In genomic region chr3:180911876-180912303, GRCh38 we compare ENCODE assay signal across 8 cellular contexts. TPM values are rescaled to one million over a fixed set of nuclear protein-coding genes. Genes with fewer than 3 reads are reported as not detected.
A peak's percentile ranks its signal among the peaks of the same experiment; 100 is the strongest.
DNase-seq lines count a peak whose midpoint lies in the region; ATAC-seq, FAIRE-seq and TF ChIP-seq lines count a peak whose summit lies in the region.

No MANE protein-coding gene starts in this region.

- no peak for TF ChIP-seq CTCF in HCT116 (IDR thresholded peaks at IDR 0.05 in 2 of 3, conservative IDR thresholded peaks at IDR 0.05 in 1 of 3; ENCODE audit: borderline replicate concordance in 1 of 3, insufficient read depth in 1 of 3, low read depth in 2 of 3, low read length in 2 of 3)
- TF ChIP-seq CTCF in OCI-LY3 (IDR thresholded peaks at IDR 0.05; ENCODE audit: low read depth, low read length) = no peak
- TF ChIP-seq CTCF in epithelial cell of proximal tubule (conservative IDR thresholded peaks at IDR 0.05; ENCODE audit: low read depth, low read length) = no peak
- TF ChIP-seq CTCF in gastrocnemius medialis (IDR thresholded peaks at IDR 0.05 in 4 of 5, conservative IDR thresholded peaks at IDR 0.05 in 1 of 5) = no peak

- H3K36me3 ChIP-seq in HCT116 (ENCODE audit: control insufficient read depth in 1 of 2, insufficient read depth in 2 of 2, low read length in 2 of 2) = peaks cover 2 to 10% of the 10 kb centered on the region in 2 experiments; a peak in 2 of 4 replicates
- peaks cover 12% of the 10 kb centered on the region for H3K36me3 ChIP-seq in OCI-LY3 (replicated peaks; ENCODE audit: low read depth, low read length)
- H3K36me3 ChIP-seq in gastrocnemius medialis = no peaks in the 10 kb centered on the region

- H3K27me3 ChIP-seq in HCT116 (ENCODE audit: insufficient read depth, low read length) (no peaks in the 10 kb centered on the region), OCI-LY3 (ENCODE audit: low read depth, low read length) (no peaks in the 10 kb centered on the region), gastrocnemius medialis (no peaks in the 10 kb centered on the region)

- H3K9ac ChIP-seq in HCT116 (ENCODE audit: low read length) = peak overlapping the region; percentile 91
- peak overlapping the region; percentile 91 for H3K9ac ChIP-seq in OCI-LY3 (ENCODE audit: low read length)

- H3K79me2 ChIP-seq in HCT116 (ENCODE audit: insufficient read depth, low read length) = peaks cover 45% of the 10 kb centered on the region
- peaks cover 50% of the 10 kb centered on the region for H3K79me2 ChIP-seq in OCI-LY3 (ENCODE audit: low read length)

- no peak for FAIRE-seq in HTR-8/SVneo (lab: Jason Lieb, UNC)

- peaks cover 11 to 19% of the 10 kb centered on the region in 2 experiments; a peak in 3 of 4 replicates for H3K4me1 ChIP-seq in HCT116 (ENCODE audit: control insufficient read depth in 1 of 2, insufficient read depth in 2 of 2, low read length in 2 of 2)
- H3K4me1 ChIP-seq in OCI-LY3 (ENCODE audit: low read length) = peaks cover 24% of the 10 kb centered on the region
- peaks cover 36 to 37% of the 10 kb centered on the region in 2 donors for H3K4me1 ChIP-seq in gastrocnemius medialis

- no peak for TF ChIP-seq RAD21 in HCT116 (IDR thresholded peaks at IDR 0.05; ENCODE audit: low read depth)

- TF ChIP-seq POLR2A in HCT116 (IDR thresholded peaks at IDR 0.05; ENCODE audit: borderline replicate concordance, extremely low read depth, insufficient read depth, insufficient read length) (no peak), gastrocnemius medialis (IDR thresholded peaks at IDR 0.05) (no peak)

- peak; percentile 18 for ATAC-seq in GM18502 (IDR thresholded peaks at IDR 0.05; ENCODE audit: poor library complexity, unreplicated experiment)
- peak; percentile 11 for ATAC-seq in HCT116
- ATAC-seq in gastrocnemius medialis = no peak

- H3K27ac ChIP-seq in HCT116 (ENCODE audit: low read depth, low read length) = peak overlapping the region; percentile 55
- peak overlapping the region; percentile 80 for H3K27ac ChIP-seq in OCI-LY3 (ENCODE audit: low read length)
- peak overlapping the region; percentile 87 to 94 (median 90) for H3K27ac ChIP-seq in gastrocnemius medialis

- H3K4me2 ChIP-seq in HCT116 (ENCODE audit: low read length) = peak overlapping the region; percentile 78
- peak overlapping the region; percentile 90 for H3K4me2 ChIP-seq in OCI-LY3 (ENCODE audit: low read length)

- TSS peak; percentile 42 for BruUV-seq in HCT116 (replicated peaks; lab: Mats Ljungman, UMichigan)

- RAD21 ChIA-PET in HCT116 (lab: Charles Lee; ENCODE audit: low non-redundant PET in 1 of 2, low total read pairs in 2 of 2, uncharacterized antibody in 2 of 2, unreplicated experiment in 2 of 2) = interaction anchor here in 1 of 2 experiments (1.0 kb wide), 1 partner anchor 265 kb away, joined by 3 read pairs; no protein-coding TSS in a partner anchor

- intact Hi-C loops in HCT116 (cut with micrococcal nuclease) (loop anchor here (10.0 kb wide), 1 partner anchor 307 kb away; the partner anchor contains the start of gene TTC14), gastrocnemius medialis (cut with DNase I; ENCODE audit: low total_unique reads) (loop anchor here (1.0 to 10.0 kb wide), 4 partner anchors 42 to 263 kb away; partner anchors contain the start of gene DNAJC19)

- in situ Hi-C loops in gastrocnemius medialis (cut with MboI; ENCODE audit: low sequenced_read_pairs in 4 of 4) = no loop called here

- peaks cover 21% of the 10 kb centered on the region for H4K20me1 ChIP-seq in HCT116 (ENCODE audit: insufficient read depth)
- H4K20me1 ChIP-seq in OCI-LY3 (ENCODE audit: insufficient read depth, low read length) = peaks cover 41% of the 10 kb centered on the region

- H2AFZ ChIP-seq in HCT116 (ENCODE audit: low read depth, low read length, poor library complexity, severe bottlenecking) = peak overlapping the region; percentile 78
- H2AFZ ChIP-seq in OCI-LY3 (ENCODE audit: low read depth, low read length) = peak overlapping the region; percentile 95

- peak overlapping the region; percentile 93 to 95 for H3K4me3 ChIP-seq in HCT116 (replicated peaks in 1 of 2; ENCODE audit: low read depth in 1 of 2, low read length in 2 of 2)
- H3K4me3 ChIP-seq in OCI-LY3 (ENCODE audit: low read length) = peak overlapping the region; percentile 98
- peak overlapping the region; percentile 80 for H3K4me3 ChIP-seq in epithelial cell of proximal tubule (ENCODE audit: low read depth, low read length)
- peak overlapping the region; percentile 64 to 94 (median 80) for H3K4me3 ChIP-seq in gastrocnemius medialis

- H3K9me2 ChIP-seq in HCT116 (ENCODE audit: insufficient read depth) = no peaks in the 10 kb centered on the region

- POLR2A ChIA-PET in HCT116 (lab: Charles Lee) = interaction anchor here (1.2 to 1.3 kb wide), 2 partner anchors 22 to 23 kb away, joined by 3 read pairs; no protein-coding TSS in a partner anchor

- H3K9me3 ChIP-seq in HCT116 (ENCODE audit: control insufficient read depth in 1 of 2, insufficient read depth in 1 of 2, low read depth in 1 of 2, low read length in 2 of 2) (no peaks in the 10 kb centered on the region), OCI-LY3 (ENCODE audit: insufficient read depth, low read length) (no peaks in the 10 kb centered on the region), gastrocnemius medialis (no peaks in the 10 kb centered on the region)

- CTCF ChIA-PET in HCT116 (lab: Charles Lee) = interaction anchor here (0.7 to 1.2 kb wide), 4 partner anchors 9 to 78 kb away, joined by 3 to 4 read pairs (median 3); partner anchors contain the start of gene DNAJC19

- DNase-seq in HCT116 (ENCODE audit: low read depth, low spot score) (no peak), epithelial cell of proximal tubule (ENCODE audit: low read depth) (no peak), gastrocnemius medialis (no peak), SKM-1 treated with dmso at 0.1 percent for 144 hours (lab: John Stamatoyannopoulos, UW; ENCODE audit: unreplicated experiment) (no peak), NCI-H774 (lab: John Stamatoyannopoulos, UW) (no peak), HTR-8/SVneo (ENCODE audit: insufficient read length, low spot score) (no peak)

TF ChIP-seq in HCT116, 20 proteins besides CTCF, POLR2A, EP300 and RAD21:
- TF ChIP-seq EZH2 (IDR thresholded peaks at IDR 0.05) (no peak), SRF (IDR thresholded peaks at IDR 0.05; ENCODE audit: low read depth) (no peak; the same call in 1 of the 2 replicates), POLR2AphosphoS5 (IDR thresholded peaks at IDR 0.05; ENCODE audit: low read depth, low read length) (no peak), ZNF274 (IDR thresholded peaks at IDR 0.05; ENCODE audit: low read depth, low read length) (no peak), ELF1 (IDR thresholded peaks at IDR 0.05; ENCODE audit: borderline replicate concordance, low read depth) (no peak), EGR1 (IDR thresholded peaks at IDR 0.05; ENCODE audit: low read depth) (no peak), SIN3A (IDR thresholded peaks at IDR 0.05; ENCODE audit: low read depth) (no peak), ZBTB33 (IDR thresholded peaks at IDR 0.05; ENCODE audit: extremely low read depth, insufficient replicate concordance, low read length) (no peak), ZFX (IDR thresholded peaks at IDR 0.05) (no peak), JUND (IDR thresholded peaks at IDR 0.05) (no peak), FOSL1 (IDR thresholded peaks at IDR 0.05; ENCODE audit: low read depth) (no peak), ATF3 (IDR thresholded peaks at IDR 0.05) (no peak)
- TF ChIP-seq, protein P1, sequence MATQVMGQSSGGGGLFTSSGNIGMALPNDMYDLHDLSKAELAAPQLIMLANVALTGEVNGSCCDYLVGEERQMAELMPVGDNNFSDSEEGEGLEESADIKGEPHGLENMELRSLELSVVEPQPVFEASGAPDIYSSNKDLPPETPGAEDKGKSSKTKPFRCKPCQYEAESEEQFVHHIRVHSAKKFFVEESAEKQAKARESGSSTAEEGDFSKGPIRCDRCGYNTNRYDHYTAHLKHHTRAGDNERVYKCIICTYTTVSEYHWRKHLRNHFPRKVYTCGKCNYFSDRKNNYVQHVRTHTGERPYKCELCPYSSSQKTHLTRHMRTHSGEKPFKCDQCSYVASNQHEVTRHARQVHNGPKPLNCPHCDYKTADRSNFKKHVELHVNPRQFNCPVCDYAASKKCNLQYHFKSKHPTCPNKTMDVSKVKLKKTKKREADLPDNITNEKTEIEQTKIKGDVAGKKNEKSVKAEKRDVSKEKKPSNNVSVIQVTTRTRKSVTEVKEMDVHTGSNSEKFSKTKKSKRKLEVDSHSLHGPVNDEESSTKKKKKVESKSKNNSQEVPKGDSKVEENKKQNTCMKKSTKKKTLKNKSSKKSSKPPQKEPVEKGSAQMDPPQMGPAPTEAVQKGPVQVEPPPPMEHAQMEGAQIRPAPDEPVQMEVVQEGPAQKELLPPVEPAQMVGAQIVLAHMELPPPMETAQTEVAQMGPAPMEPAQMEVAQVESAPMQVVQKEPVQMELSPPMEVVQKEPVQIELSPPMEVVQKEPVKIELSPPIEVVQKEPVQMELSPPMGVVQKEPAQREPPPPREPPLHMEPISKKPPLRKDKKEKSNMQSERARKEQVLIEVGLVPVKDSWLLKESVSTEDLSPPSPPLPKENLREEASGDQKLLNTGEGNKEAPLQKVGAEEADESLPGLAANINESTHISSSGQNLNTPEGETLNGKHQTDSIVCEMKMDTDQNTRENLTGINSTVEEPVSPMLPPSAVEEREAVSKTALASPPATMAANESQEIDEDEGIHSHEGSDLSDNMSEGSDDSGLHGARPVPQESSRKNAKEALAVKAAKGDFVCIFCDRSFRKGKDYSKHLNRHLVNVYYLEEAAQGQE (IDR thresholded peaks at IDR 0.05; ENCODE audit: low read depth) = no peak

RNA-seq across cellular contexts. Expression of gene FXR1, which starts 0.6 kb away (rescaled TPM):
- 215 TPM for total RNA-seq in HCT116 (2021; ENCODE audit: unreplicated experiment)
- polyA plus RNA-seq in HCT116 (2012) = 159 and 163 TPM in 2 replicates
- 114 and 145 TPM in 2 replicates for total RNA-seq in epithelial cell of proximal tubule
- 100 to 1,000 TPM; 547 to 578 (median 571) TPM for total RNA-seq in gastrocnemius medialis

Comparison
In these comparisons a context has a peak if more than half of its experiments do, and no peak if none do; other contexts are left out.
1. ATAC-seq: peak in GM18502 (single experiment) and HCT116 (single experiment); none in gastrocnemius medialis (0 of 2).
2. Peak in every context shown above with its lines, with median percentiles within 50 percentile points of each other: H3K27ac ChIP-seq and H3K4me3 ChIP-seq.